ENCODE assay signal across 23 cellular contexts in the genomic region with DNA sequence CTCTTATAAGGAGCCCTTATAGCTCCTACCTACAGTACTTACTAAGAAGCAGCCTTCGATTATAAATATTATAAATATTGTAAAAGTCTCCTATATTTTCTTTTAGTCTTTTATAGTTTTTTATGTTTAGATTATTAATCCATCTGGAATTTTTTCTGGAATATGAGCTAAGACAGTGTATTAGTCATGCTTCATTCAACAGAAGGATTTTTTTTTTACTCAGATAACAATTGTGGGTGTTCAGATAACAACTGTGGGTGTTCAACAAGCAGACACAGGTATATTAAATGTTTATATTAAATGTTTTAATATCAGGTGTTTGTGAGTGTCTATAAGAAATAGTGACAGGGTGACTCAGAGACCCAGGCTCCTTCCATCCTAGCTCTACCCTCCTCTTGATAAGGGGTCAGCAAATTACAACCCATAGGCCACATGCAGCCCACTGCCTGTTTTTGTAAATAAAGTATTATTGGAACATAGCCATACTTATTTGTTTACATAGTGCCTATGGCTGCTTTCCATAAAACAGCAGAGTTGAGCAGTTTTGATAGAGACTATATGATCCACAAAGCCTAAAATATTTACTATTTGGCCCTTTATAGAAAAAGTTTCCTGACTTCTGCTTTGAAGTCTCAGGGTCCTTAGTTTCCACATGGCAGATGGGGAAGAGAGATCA. TPM values are rescaled to one million over a fixed set of nuclear protein-coding genes. Genes with fewer than 3 reads are reported as not detected.
DNase-seq lines count a peak whose midpoint lies in the region; ATAC-seq, FAIRE-seq and TF ChIP-seq lines count a peak whose summit lies in the region.
"Had no signal": no experiment of that assay in that cellular context is flagged by ENCODE, and none has a peak within 500 bp of the region (broad histone marks: within the 10 kb centered on the region; RNA-seq: fewer than 3 reads in every experiment).

No MANE protein-coding gene starts in this region.

- dilution Hi-C loops in keratinocyte (cut with MboI; ENCODE audit: extremely low pct_ligation_motif_present, low sequenced_read_pairs): no loop called here

- no peak overlapping the region for H3K27ac Mint-ChIP-seq in nephron progenitor cell
- H3K27ac Mint-ChIP-seq: activated naive CD4-positive, alpha-beta T cell treated with anti-CD3 and anti-CD28 coated beads for 36 hours; activated T-cell treated with anti-CD3 and anti-CD28 coated beads, Interleukin-2, amount 50 U/mL, for 24 hours; naive thymus-derived CD4-positive, alpha-beta T cell had no signal

- peak overlapping the region; percentile 70 for H3K4me2 ChIP-seq in keratinocyte (ENCODE audit: control insufficient read depth, extremely low read depth, insufficient read depth, low read depth, low read length)
- H3K4me2 ChIP-seq: BLaER1 treated with 17β-estradiol and CSF1 and Interleukin-3, amounts not matched to agents 10 nM and 100 nM had no signal

- ATAC-seq in GM19467 (IDR thresholded peaks at IDR 0.05; ENCODE audit: unreplicated experiment): no peak
- no peak for ATAC-seq in HG02798 (IDR thresholded peaks at IDR 0.05; ENCODE audit: poor library complexity, unreplicated experiment)
- ATAC-seq in HG03045 (IDR thresholded peaks at IDR 0.05; ENCODE audit: unreplicated experiment): no peak
- ATAC-seq: gastrocnemius medialis; left colon; naive thymus-derived CD4-positive, alpha-beta T cell; sciatic nerve had no signal

- no peak overlapping the region for H2AFZ ChIP-seq in ACC112 (ENCODE audit: low read length, unreplicated experiment)
- H2AFZ ChIP-seq in keratinocyte (ENCODE audit: control insufficient read depth, low read length): no peak overlapping the region
- H2AFZ ChIP-seq: parathyroid adenoma had no signal

- H3K9me1 ChIP-seq in keratinocyte (ENCODE audit: control insufficient read depth, extremely low read depth, insufficient read depth, low read length): no peaks in the 10 kb centered on the region

- DNase-seq in HT1080 (ENCODE audit: low read depth): peak; percentile 33
- peak; percentile 93 for DNase-seq in bronchial epithelial cell (ENCODE audit: low read depth)
- DNase-seq in keratinocyte (ENCODE audit: low read depth, low spot score): peak; percentile 69
- no peak for DNase-seq in nephron progenitor cell
- DNase-seq: activated T-cell treated with anti-CD3 and anti-CD28 coated beads, Interleukin-2, amount 50 U/mL, for 24 hours; anterior cingulate cortex; central memory CD4-positive, alpha-beta T cell; dermis blood vessel endothelial cell; gastrocnemius medialis; left colon; MV-4-11; naive thymus-derived CD4-positive, alpha-beta T cell; NCI-H1694; NCI-H69; SHP77 had no signal

- H3K4me1 Mint-ChIP-seq in nephron progenitor cell: peaks cover 16% of the 10 kb centered on the region

- peaks cover 5% of the 10 kb centered on the region for H3K79me2 ChIP-seq in ACC112 (ENCODE audit: control insufficient read depth, insufficient read depth, low read length, unreplicated experiment)
- peaks cover 4% of the 10 kb centered on the region for H3K79me2 ChIP-seq in keratinocyte (ENCODE audit: control insufficient read depth, insufficient read depth, low read length)
- H3K79me2 ChIP-seq: parathyroid adenoma had no signal

- H3K36me3 ChIP-seq in ACC112 (ENCODE audit: insufficient read depth, low read length) (no peaks in the 10 kb centered on the region), bronchial epithelial cell (ENCODE audit: control insufficient read depth, insufficient read depth, low read length) (no peaks in the 10 kb centered on the region), keratinocyte (ENCODE audit: control insufficient read depth in 2 of 2, extremely low read depth in 1 of 2, insufficient read depth in 2 of 2, low read length in 2 of 2) (no peaks in the 10 kb centered on the region)
- H3K36me3 ChIP-seq: BLaER1 treated with 17β-estradiol and CSF1 and Interleukin-3, amounts not matched to agents 10 nM and 100 nM; gastrocnemius medialis had no signal

- H4K20me1 ChIP-seq in keratinocyte (ENCODE audit: control insufficient read depth, extremely low read depth, insufficient read depth, low read length): no peaks in the 10 kb centered on the region
- H4K20me1 ChIP-seq: BLaER1 treated with 17β-estradiol and CSF1 and Interleukin-3, amounts not matched to agents 10 nM and 100 nM had no signal

- no peaks in the 10 kb centered on the region for H3K36me3 Mint-ChIP-seq in nephron progenitor cell (ENCODE audit: low read depth)

- H3K9me3 ChIP-seq in keratinocyte (ENCODE audit: control insufficient read depth, low read depth, low read length): no peaks in the 10 kb centered on the region
- H3K9me3 ChIP-seq: BLaER1 treated with 17β-estradiol and CSF1 and Interleukin-3, amounts not matched to agents 10 nM and 100 nM; gastrocnemius medialis had no signal

- H3K27ac ChIP-seq in ACC112 (ENCODE audit: low read depth, low read length) (peak overlapping the region; percentile 40; the same call in 1 of the 2 replicates), keratinocyte (ENCODE audit: control insufficient read depth, insufficient read depth, low read length) (peak overlapping the region; percentile 92)
- H3K27ac ChIP-seq: BLaER1 treated with 17β-estradiol and CSF1 and Interleukin-3, amounts not matched to agents 10 nM and 100 nM; gastrocnemius medialis; parathyroid adenoma had no signal

- H3K9me3 Mint-ChIP-seq in nephron progenitor cell: no peaks in the 10 kb centered on the region
- H3K9me3 Mint-ChIP-seq: activated naive CD4-positive, alpha-beta T cell treated with anti-CD3 and anti-CD28 coated beads for 36 hours; activated T-cell treated with anti-CD3 and anti-CD28 coated beads, Interleukin-2, amount 50 U/mL, for 24 hours had no signal

- FAIRE-seq in bronchial epithelial cell (lab: Jason Lieb, UNC) (no peak), keratinocyte (lab: Jason Lieb, UNC) (no peak)

- peaks cover 7% of the 10 kb centered on the region for H3K27me3 Mint-ChIP-seq in nephron progenitor cell (ENCODE audit: low read depth, poor library complexity)

- H3K4me3 Mint-ChIP-seq in nephron progenitor cell: no peak overlapping the region
- H3K4me3 Mint-ChIP-seq: activated naive CD4-positive, alpha-beta T cell treated with anti-CD3 and anti-CD28 coated beads for 36 hours; activated T-cell treated with anti-CD3 and anti-CD28 coated beads, Interleukin-2, amount 50 U/mL, for 24 hours; naive thymus-derived CD4-positive, alpha-beta T cell had no signal

- no peak for TF ChIP-seq CTCF in bronchial epithelial cell (IDR thresholded peaks at IDR 0.05; ENCODE audit: insufficient read depth, low read length, severe bottlenecking)
- no peak for TF ChIP-seq CTCF in keratinocyte (optimal IDR thresholded peaks at IDR 0.05 in 1 of 3, IDR thresholded peaks at IDR 0.05 in 1 of 3, conservative IDR thresholded peaks at IDR 0.05 in 1 of 3; ENCODE audit: extremely low read depth in 1 of 3, insufficient read depth in 2 of 3, low read length in 3 of 3)
- TF ChIP-seq CTCF in nephron progenitor cell (IDR thresholded peaks at IDR 0.05): no peak

- H3K4me3 ChIP-seq in ACC112 (ENCODE audit: low read depth, low read length): no peak overlapping the region
- H3K4me3 ChIP-seq in bronchial epithelial cell (ENCODE audit: low read depth, low read length): no peak overlapping the region
- H3K4me3 ChIP-seq in keratinocyte (ENCODE audit: control insufficient read depth in 2 of 3, extremely low read depth in 1 of 3, insufficient read depth in 2 of 3, low read depth in 1 of 3, low read length in 3 of 3): peak overlapping the region in 1 of 3 experiments; percentile 9
- H3K4me3 ChIP-seq: BLaER1 treated with 17β-estradiol and CSF1 and Interleukin-3, amounts not matched to agents 10 nM and 100 nM; gastrocnemius medialis had no signal

- H3K9ac ChIP-seq in keratinocyte (ENCODE audit: control insufficient read depth, extremely low read depth, insufficient read depth, low read length): peak overlapping the region; percentile 23
- H3K9ac ChIP-seq: BLaER1 treated with 17β-estradiol and CSF1 and Interleukin-3, amounts not matched to agents 10 nM and 100 nM; parathyroid adenoma had no signal

- H3K4me1 ChIP-seq in ACC112 (ENCODE audit: control insufficient read depth, insufficient read depth, low read length, unreplicated experiment): peaks cover 35% of the 10 kb centered on the region
- peaks cover 36% of the 10 kb centered on the region for H3K4me1 ChIP-seq in keratinocyte (ENCODE audit: control insufficient read depth, extremely low read depth, insufficient read depth, low read length)
- H3K4me1 ChIP-seq: gastrocnemius medialis had no signal

- H3K27me3 ChIP-seq in ACC112 (ENCODE audit: insufficient read depth, low read length) (no peaks in the 10 kb centered on the region), bronchial epithelial cell (ENCODE audit: control insufficient read depth, insufficient read depth, low read length) (no peaks in the 10 kb centered on the region), keratinocyte (ENCODE audit: control insufficient read depth, extremely low read depth, insufficient read depth, low read length) (no peaks in the 10 kb centered on the region)
- H3K27me3 ChIP-seq: BLaER1 treated with 17β-estradiol and CSF1 and Interleukin-3, amounts not matched to agents 10 nM and 100 nM; gastrocnemius medialis had no signal

RNA-seq across cellular contexts. Expression of gene SPATS2L, which starts 4.4 kb away (rescaled TPM):
- total RNA-seq in HT1080 (2014; rRNA removed; shearing (Covaris generic)): 145 and 158 TPM in 2 replicates
- 177 and 202 TPM in 2 replicates for polyA plus RNA-seq in HT1080 (2015; cell fraction: cytosol; rRNA removed)
- 94.7 and 110 TPM in 2 replicates for polyA plus RNA-seq in HT1080 (2015; cell fraction: nucleus; rRNA removed)
- 37.6 and 56.3 TPM in 2 replicates for total RNA-seq in bronchial epithelial cell
- polyA plus RNA-seq in keratinocyte: 80.2 to 125 TPM (median 95.3 TPM) in 3 replicates
- polyA plus RNA-seq in keratinocyte (2011; ENCODE audit: low read depth): 164 TPM
- 91.4 and 123 TPM in 2 replicates for polyA plus RNA-seq in keratinocyte (2011; cell fraction: cytosol; rRNA removed)
- polyA plus RNA-seq in keratinocyte (2011; cell fraction: nucleus; rRNA removed): 58.8 and 65.8 TPM in 2 replicates
- 66.1 and 86.1 TPM in 2 replicates for polyA plus RNA-seq in keratinocyte (2012; ENCODE audit: low replicate concordance)
- 28.6 to 83.5 TPM (median 82.7 TPM) in 3 replicates for polyA minus RNA-seq in keratinocyte
- polyA minus RNA-seq in keratinocyte (2011; cell fraction: cytosol; rRNA and poly(A)+ RNA removed): 77.3 TPM
- polyA minus RNA-seq in keratinocyte (2011; cell fraction: nucleus; rRNA and poly(A)+ RNA removed): 34.2 and 61.2 TPM in 2 replicates
